11 cellular contexts compared by ENCODE assay signal in the genomic region with DNA sequence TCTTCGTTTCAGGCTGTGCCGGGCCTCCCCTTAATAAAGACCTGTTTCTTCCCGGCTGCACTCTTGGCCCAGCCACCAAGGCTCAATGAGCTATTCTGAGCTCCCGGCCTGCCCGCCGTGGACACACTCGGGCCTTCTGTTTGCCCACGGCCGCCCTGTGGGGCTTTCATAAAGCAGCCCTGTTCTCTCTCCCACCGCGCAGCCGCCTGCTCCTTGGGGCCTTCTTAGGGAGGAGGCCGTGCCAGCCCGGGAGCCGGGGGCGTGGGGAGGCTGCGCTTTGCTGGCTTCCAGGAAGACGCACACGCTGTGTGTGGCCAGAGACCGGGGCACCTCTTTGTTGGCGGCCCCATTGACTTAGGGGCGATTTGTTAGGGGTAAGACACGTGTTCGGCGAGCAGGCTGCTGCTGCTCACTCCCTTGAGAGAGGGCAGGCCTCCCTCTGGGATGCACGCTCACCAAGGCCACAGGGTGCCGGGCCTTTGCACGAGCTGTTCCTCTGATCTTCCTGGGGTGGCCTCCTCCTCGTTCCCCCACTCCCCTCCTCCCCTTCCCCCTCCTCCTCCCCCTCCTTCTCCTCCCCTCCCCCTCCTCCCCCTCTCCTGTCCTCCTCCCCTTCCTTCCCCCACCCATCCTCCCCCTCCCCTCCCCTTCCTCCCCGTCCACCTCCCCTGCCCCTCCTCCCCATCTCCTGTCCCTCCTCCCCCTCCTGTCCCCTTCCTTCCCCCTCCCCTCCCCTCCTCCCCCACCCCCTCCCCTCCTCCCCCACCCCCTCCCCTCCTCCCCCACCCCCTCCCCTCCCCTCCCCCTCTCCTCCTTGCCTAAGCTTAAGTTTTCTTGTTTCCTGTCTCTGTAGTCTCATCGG. TPM values are rescaled to one million over a fixed set of nuclear protein-coding genes. Genes with fewer than 3 reads are reported as not detected.
A peak's percentile ranks its signal among the peaks of the same experiment; 100 is the strongest.
DNase-seq lines count a peak whose midpoint lies in the region; ATAC-seq, FAIRE-seq and TF ChIP-seq lines count a peak whose summit lies in the region.
"Had no signal": no experiment of that assay in that cellular context is flagged by ENCODE, and none has a peak within 500 bp of the region (broad histone marks: within the 10 kb centered on the region; RNA-seq: fewer than 3 reads in every experiment).

No MANE protein-coding gene starts in this region.

- POLR2A ChIA-PET in HepG2 (lab: Yijun Ruan, JAX) = interaction anchor here (0.7 to 1.1 kb wide), 3 partner anchors 21 to 166 kb away, joined by 3 to 4 read pairs (median 4); no protein-coding TSS in a partner anchor

- ATAC-seq in HepG2 = peak; percentile 16

- TF ChIP-seq EP300 in HepG2 (IDR thresholded peaks at IDR 0.05; ENCODE audit: low read depth in 2 of 2, low read length in 2 of 2) (no peak), HepG2 (CRISPR knock-in tag; IDR thresholded peaks at IDR 0.05; ENCODE audit: borderline replicate concordance) (no peak)

- 47% methylated on average over 19 of the region's 31 CpGs for WGBS in HepG2 (ENCODE audit: low lambda C conversion rate)

- intact Hi-C loops in HepG2 (cut with micrococcal nuclease; ENCODE audit: unreplicated experiment) = no loop called here

- no peak for TF ChIP-seq CTCF in HepG2 (CRISPR knock-in tag; IDR thresholded peaks at IDR 0.05)

- in situ Hi-C loops in HepG2 (cut with HindIII; ENCODE audit: extremely low pct_ligation_motif_present, low pct_unique_long_range_greater_than_20kb) = no loop called here

- BruUV-seq in HepG2 (replicated peaks; lab: Mats Ljungman, UMichigan) = no TSS peak

- H3K36me3 ChIP-seq in HepG2 (replicated peaks in 1 of 2; ENCODE audit: control insufficient read depth in 1 of 2, insufficient read depth in 2 of 2, low read length in 2 of 2) = no peaks in the 10 kb centered on the region

- H4K20me1 ChIP-seq in HepG2 (ENCODE audit: insufficient read depth, low read length) = no peaks in the 10 kb centered on the region

- TF ChIP-seq POLR2A in HepG2 (IDR thresholded peaks at IDR 0.05; ENCODE audit: insufficient read depth in 1 of 2, low read depth in 2 of 2, low read length in 2 of 2) = no peak

- TF ChIP-seq RAD21 in HepG2 (CRISPR knock-in tag; IDR thresholded peaks at IDR 0.05) = no peak

- CTCF ChIA-PET in HepG2 (lab: Yijun Ruan, JAX; ENCODE audit: low intra/inter-chr PET ratio, low total read pairs) = no interaction called here

- DNase-seq in NCI-H1436 (lab: John Stamatoyannopoulos, UW) (peak; percentile 16), NCI-H1436 treated with DMSO at 0.1 percent for 48 hours (lab: John Stamatoyannopoulos, UW) (no peak), cerebellar cortex (ENCODE audit: low spot score) (peak; percentile 39), HepG2 (ENCODE audit: low spot score) (no peak), stromal cell of bone marrow (ENCODE audit: low read depth) (peak; percentile 21), NCI-H1092 treated with DMSO at 0.1 percent for 48 hours (lab: John Stamatoyannopoulos, UW) (no peak), DMS53 (lab: John Stamatoyannopoulos, UW) (no peak), NCI-H2171 (lab: John Stamatoyannopoulos, UW) (no peak)
- DNase-seq: GF-D8, NCI-H446 had no signal

- H3K4me2 ChIP-seq in HepG2 (ENCODE audit: low read depth, low read length) = peak overlapping the region; percentile 52

- no peaks in the 10 kb centered on the region for H3K27me3 ChIP-seq in HepG2 (ENCODE audit: control insufficient read depth in 1 of 2, insufficient read depth in 2 of 2, low read length in 2 of 2)

- 0 out of 2 replicates have a peak overlapping the region, but pooled peaks have one; percentile 32 for H3K9ac ChIP-seq in HepG2 (ENCODE audit: insufficient read depth, low read depth, low read length)

- H3K79me2 ChIP-seq in HepG2 (ENCODE audit: insufficient read depth, low read length) = no peaks in the 10 kb centered on the region

- no peaks in the 10 kb centered on the region for H3K9me3 ChIP-seq in HepG2 (ENCODE audit: low read length)

- no peak overlapping the region for H2AFZ ChIP-seq in HepG2 (ENCODE audit: low read length)

- peak overlapping the region; percentile 40 for H3K27ac ChIP-seq in HepG2 (ENCODE audit: extremely low read length, insufficient read depth, low read length)
- H3K27ac ChIP-seq: 22Rv1 had no signal

- no peak for FAIRE-seq in HepG2 (lab: Jason Lieb, UNC)

- H3K4me1 ChIP-seq in HepG2 (ENCODE audit: insufficient read depth, low read length) = peaks cover 72% of the 10 kb centered on the region

- H3K4me3 ChIP-seq in HepG2 (replicated peaks in 1 of 3; ENCODE audit: insufficient read depth in 1 of 3, low read depth in 2 of 3, low read length in 3 of 3) = peak overlapping the region in 1 of 3 experiments; percentile 27; a peak in 1 of 6 replicates

RNA-seq across cellular contexts. Expression of a gene that starts 11.3 kb away (rescaled TPM):
- total RNA-seq in HepG2 (2016; rRNA removed; fragmentation: Illumina TruSeq; extraction: Trizol) = 18.7 and 20.9 TPM in 2 replicates
- 4.7 and 6.1 TPM in 2 replicates for total RNA-seq in HepG2 (2016; cell fraction: cytosol; rRNA removed; fragmentation: Illumina TruSeq; extraction: Trizol; ENCODE audit: low read depth)
- 19.1 and 20.1 TPM in 2 replicates for total RNA-seq in HepG2 (2016; cell fraction: insoluble cytoplasmic fraction; rRNA removed; fragmentation: Illumina TruSeq; extraction: Trizol)
- 11.7 and 12.0 TPM in 2 replicates for total RNA-seq in HepG2 (2016; cell fraction: membrane; rRNA removed; fragmentation: Illumina TruSeq; extraction: Trizol)
- 7.6 and 7.9 TPM in 2 replicates for total RNA-seq in HepG2 (2016; cell fraction: nucleus; rRNA removed; fragmentation: Illumina TruSeq; extraction: Trizol)
- 15.5 and 17.6 TPM in 2 replicates for polyA plus RNA-seq in HepG2 (2011; rRNA removed)
- 19.4 and 26.2 TPM in 2 replicates for polyA plus RNA-seq in HepG2 (2011; cell fraction: cytosol; rRNA removed)
- polyA plus RNA-seq in HepG2 (2011; cell fraction: nucleus; rRNA removed) = 9.3 and 10.5 TPM in 2 replicates
- 10.5 and 11.1 TPM in 2 replicates for polyA plus RNA-seq in HepG2 (2012)
- 3.6 and 4.1 TPM in 2 replicates for polyA plus RNA-seq in HepG2 (2016; cell fraction: cytosol; fragmentation: Illumina TruSeq; extraction: Trizol; ENCODE audit: low read depth)
- polyA plus RNA-seq in HepG2 (2016; cell fraction: insoluble cytoplasmic fraction; fragmentation: Illumina TruSeq; extraction: Trizol; ENCODE audit: low read depth) = 22.2 and 23.4 TPM in 2 replicates
- 7.5 and 8.0 TPM in 2 replicates for polyA plus RNA-seq in HepG2 (2016; cell fraction: membrane; fragmentation: Illumina TruSeq; extraction: Trizol; ENCODE audit: low read depth)
- polyA plus RNA-seq in HepG2 (2016; cell fraction: nucleus; fragmentation: Illumina TruSeq; extraction: Trizol; ENCODE audit: insufficient read depth, low read depth) = 10.3 and 14.0 TPM in 2 replicates
- polyA minus RNA-seq in HepG2 (2011; rRNA and poly(A)+ RNA removed; ENCODE audit: low replicate concordance) = 5.1 and 16.2 TPM in 2 replicates
- polyA minus RNA-seq in HepG2 (2011; cell fraction: cytosol; rRNA and poly(A)+ RNA removed) = 9.3 and 9.9 TPM in 2 replicates
- polyA minus RNA-seq in HepG2 (2011; cell fraction: nucleus; rRNA and poly(A)+ RNA removed) = 5.5 and 7.0 TPM in 2 replicates

RNA-seq across cellular contexts. Expression of a gene that starts 17.6 kb away (rescaled TPM):
- 76.6 and 124 TPM in 2 replicates for total RNA-seq in HepG2 (2016; rRNA removed; fragmentation: Illumina TruSeq; extraction: Trizol)
- total RNA-seq in HepG2 (2016; cell fraction: cytosol; rRNA removed; fragmentation: Illumina TruSeq; extraction: Trizol; ENCODE audit: low read depth) = 12.0 and 14.9 TPM in 2 replicates
- total RNA-seq in HepG2 (2016; cell fraction: insoluble cytoplasmic fraction; rRNA removed; fragmentation: Illumina TruSeq; extraction: Trizol) = 82.6 and 130 TPM in 2 replicates
- 36.1 and 39.2 TPM in 2 replicates for total RNA-seq in HepG2 (2016; cell fraction: membrane; rRNA removed; fragmentation: Illumina TruSeq; extraction: Trizol)
- 35.4 and 41.2 TPM in 2 replicates for total RNA-seq in HepG2 (2016; cell fraction: nucleus; rRNA removed; fragmentation: Illumina TruSeq; extraction: Trizol)
- polyA plus RNA-seq in HepG2 (2011; rRNA removed) = 39.9 and 44.8 TPM in 2 replicates
- polyA plus RNA-seq in HepG2 (2011; cell fraction: cytosol; rRNA removed) = 29.0 and 43.5 TPM in 2 replicates
- polyA plus RNA-seq in HepG2 (2011; cell fraction: nucleus; rRNA removed) = 12.5 and 20.0 TPM in 2 replicates
- 55.6 and 62.7 TPM in 2 replicates for polyA plus RNA-seq in HepG2 (2012)
- polyA plus RNA-seq in HepG2 (2016; cell fraction: cytosol; fragmentation: Illumina TruSeq; extraction: Trizol; ENCODE audit: low read depth) = 6.5 and 6.6 TPM in 2 replicates
- 143 and 162 TPM in 2 replicates for polyA plus RNA-seq in HepG2 (2016; cell fraction: insoluble cytoplasmic fraction; fragmentation: Illumina TruSeq; extraction: Trizol; ENCODE audit: low read depth)
- 21.2 and 21.7 TPM in 2 replicates for polyA plus RNA-seq in HepG2 (2016; cell fraction: membrane; fragmentation: Illumina TruSeq; extraction: Trizol; ENCODE audit: low read depth)
- 60.2 and 60.7 TPM in 2 replicates for polyA plus RNA-seq in HepG2 (2016; cell fraction: nucleus; fragmentation: Illumina TruSeq; extraction: Trizol; ENCODE audit: insufficient read depth, low read depth)
- polyA minus RNA-seq in HepG2 (2011; rRNA and poly(A)+ RNA removed; ENCODE audit: low replicate concordance) = 10.4 and 12.8 TPM in 2 replicates
- polyA minus RNA-seq in HepG2 (2011; cell fraction: cytosol; rRNA and poly(A)+ RNA removed) = 13.6 and 15.5 TPM in 2 replicates
- 16.1 and 16.2 TPM in 2 replicates for polyA minus RNA-seq in HepG2 (2011; cell fraction: nucleus; rRNA and poly(A)+ RNA removed)

RNA-seq across cellular contexts. Expression of a gene that starts 33.6 kb away (rescaled TPM):
- 278 and 348 TPM in 2 replicates for total RNA-seq in HepG2 (2016; rRNA removed; fragmentation: Illumina TruSeq; extraction: Trizol)
- total RNA-seq in HepG2 (2016; cell fraction: cytosol; rRNA removed; fragmentation: Illumina TruSeq; extraction: Trizol; ENCODE audit: low read depth) = 36.9 and 39.1 TPM in 2 replicates
- 251 and 366 TPM in 2 replicates for total RNA-seq in HepG2 (2016; cell fraction: insoluble cytoplasmic fraction; rRNA removed; fragmentation: Illumina TruSeq; extraction: Trizol)
- total RNA-seq in HepG2 (2016; cell fraction: membrane; rRNA removed; fragmentation: Illumina TruSeq; extraction: Trizol) = 71.8 and 83.2 TPM in 2 replicates
- total RNA-seq in HepG2 (2016; cell fraction: nucleus; rRNA removed; fragmentation: Illumina TruSeq; extraction: Trizol) = 84.8 and 90.9 TPM in 2 replicates
- polyA plus RNA-seq in HepG2 (2011; rRNA removed) = 1,649 and 1,898 TPM in 2 replicates
- polyA plus RNA-seq in HepG2 (2011; cell fraction: cytosol; rRNA removed) = 422 and 472 TPM in 2 replicates
- polyA plus RNA-seq in HepG2 (2011; cell fraction: nucleus; rRNA removed) = 82.9 and 122 TPM in 2 replicates
- polyA plus RNA-seq in HepG2 (2012) = 700 and 2,334 TPM in 2 replicates
- polyA plus RNA-seq in HepG2 (2016; cell fraction: cytosol; fragmentation: Illumina TruSeq; extraction: Trizol; ENCODE audit: low read depth) = 30.5 and 35.0 TPM in 2 replicates
- polyA plus RNA-seq in HepG2 (2016; cell fraction: insoluble cytoplasmic fraction; fragmentation: Illumina TruSeq; extraction: Trizol; ENCODE audit: low read depth) = 150 and 168 TPM in 2 replicates
- polyA plus RNA-seq in HepG2 (2016; cell fraction: membrane; fragmentation: Illumina TruSeq; extraction: Trizol; ENCODE audit: low read depth) = 38.8 and 42.8 TPM in 2 replicates
- 79.1 and 81.3 TPM in 2 replicates for polyA plus RNA-seq in HepG2 (2016; cell fraction: nucleus; fragmentation: Illumina TruSeq; extraction: Trizol; ENCODE audit: insufficient read depth, low read depth)
- 151 and 198 TPM in 2 replicates for polyA minus RNA-seq in HepG2 (2011; rRNA and poly(A)+ RNA removed; ENCODE audit: low replicate concordance)
- polyA minus RNA-seq in HepG2 (2011; cell fraction: cytosol; rRNA and poly(A)+ RNA removed) = 87.0 and 146 TPM in 2 replicates
- polyA minus RNA-seq in HepG2 (2011; cell fraction: nucleus; rRNA and poly(A)+ RNA removed) = 37.3 and 51.0 TPM in 2 replicates

RNA-seq across cellular contexts. Expression of a gene that starts 55.2 kb away (rescaled TPM):
- total RNA-seq in HepG2 (2016; rRNA removed; fragmentation: Illumina TruSeq; extraction: Trizol) = 17.1 and 24.1 TPM in 2 replicates
- total RNA-seq in HepG2 (2016; cell fraction: cytosol; rRNA removed; fragmentation: Illumina TruSeq; extraction: Trizol; ENCODE audit: low read depth) = 10.8 and 11.4 TPM in 2 replicates
- total RNA-seq in HepG2 (2016; cell fraction: insoluble cytoplasmic fraction; rRNA removed; fragmentation: Illumina TruSeq; extraction: Trizol) = 17.2 and 22.3 TPM in 2 replicates
- 11.9 and 12.9 TPM in 2 replicates for total RNA-seq in HepG2 (2016; cell fraction: membrane; rRNA removed; fragmentation: Illumina TruSeq; extraction: Trizol)
- 25.6 and 32.5 TPM in 2 replicates for total RNA-seq in HepG2 (2016; cell fraction: nucleus; rRNA removed; fragmentation: Illumina TruSeq; extraction: Trizol)
- polyA plus RNA-seq in HepG2 (2011; rRNA removed) = 7.8 and 8.1 TPM in 2 replicates
- polyA plus RNA-seq in HepG2 (2011; cell fraction: cytosol; rRNA removed) = 3.8 and 5.9 TPM in 2 replicates
- 9.7 and 12.4 TPM in 2 replicates for polyA plus RNA-seq in HepG2 (2011; cell fraction: nucleus; rRNA removed)
- 10.7 and 10.9 TPM in 2 replicates for polyA plus RNA-seq in HepG2 (2012)
- 0.92 and 1.4 TPM in 2 replicates for polyA plus RNA-seq in HepG2 (2016; cell fraction: cytosol; fragmentation: Illumina TruSeq; extraction: Trizol; ENCODE audit: low read depth)
- 13.7 and 13.8 TPM in 2 replicates for polyA plus RNA-seq in HepG2 (2016; cell fraction: insoluble cytoplasmic fraction; fragmentation: Illumina TruSeq; extraction: Trizol; ENCODE audit: low read depth)
- polyA plus RNA-seq in HepG2 (2016; cell fraction: membrane; fragmentation: Illumina TruSeq; extraction: Trizol; ENCODE audit: low read depth) = 2.4 and 2.8 TPM in 2 replicates
- 20.4 and 20.5 TPM in 2 replicates for polyA plus RNA-seq in HepG2 (2016; cell fraction: nucleus; fragmentation: Illumina TruSeq; extraction: Trizol; ENCODE audit: insufficient read depth, low read depth)
- polyA minus RNA-seq in HepG2 (2011; rRNA and poly(A)+ RNA removed; ENCODE audit: low replicate concordance) = 22.4 and 23.8 TPM in 2 replicates
- 6.6 and 9.1 TPM in 2 replicates for polyA minus RNA-seq in HepG2 (2011; cell fraction: cytosol; rRNA and poly(A)+ RNA removed)
- polyA minus RNA-seq in HepG2 (2011; cell fraction: nucleus; rRNA and poly(A)+ RNA removed) = 29.7 and 41.5 TPM in 2 replicates

Comparison
In these comparisons a context has a peak if more than half of its experiments do, and no peak if none do; other contexts are left out.
1. DNase-seq: peak in NCI-H1436 (single experiment), cerebellar cortex (single experiment) and stromal cell of bone marrow (single experiment); none in NCI-H1436 treated with DMSO at 0.1 percent for 48 hours (single experiment), HepG2 (single experiment), NCI-H1092 treated with DMSO at 0.1 percent for 48 hours (single experiment), DMS53 (single experiment) and NCI-H2171 (single experiment).